13 cellular contexts compared by ENCODE assay signal in genomic region chr10:20970708-20971107, GRCh38.
DNase-seq lines count a peak whose midpoint lies in the region; ATAC-seq and TF ChIP-seq lines count a peak whose summit lies in the region.
"Had no signal": no experiment of that assay in that cellular context is flagged by ENCODE, and none has a peak within 500 bp of the region (broad histone marks: within the 10 kb centered on the region; RNA-seq: fewer than 3 reads in every experiment).

No MANE protein-coding gene starts in this region.

- H3K27ac ChIP-seq in heart left ventricle, result no peak overlapping the region
- H3K27ac ChIP-seq: SK-N-MC, skin epidermis had no signal

- TF ChIP-seq CTCF in heart left ventricle (IDR thresholded peaks at IDR 0.05), result no peak

- peak overlapping the region in 3 of 4 donors; percentile 2 to 96 (median 84) for H3K4me3 Mint-ChIP-seq in IgD-negative memory B cell
- H3K4me3 Mint-ChIP-seq in activated T-helper 17 cell treated with anti-CD3 and anti-CD28 coated beads, Interleukin-2, amount 50 U/mL, for 72 hours, result no peak overlapping the region
- H3K4me3 Mint-ChIP-seq: activated CD8-positive, alpha-beta T cell treated with anti-CD3 and anti-CD28 coated beads, Interleukin-2, amount 10 ng/mL, durations not matched to agents 7 days and 5 days; CD4-positive, alpha-beta memory T cell had no signal

- no peaks in the 10 kb centered on the region for H3K27me3 ChIP-seq in heart left ventricle

- intact Hi-C loops in heart left ventricle (cut with DNase I), result no loop called here

- TF ChIP-seq POLR2A in heart left ventricle (IDR thresholded peaks at IDR 0.05), result no peak

- peak overlapping the region in 2 of 3 donors; percentile 6 to 13 for H3K27ac Mint-ChIP-seq in IgD-negative memory B cell
- no peak overlapping the region for H3K27ac Mint-ChIP-seq in activated T-helper 17 cell treated with anti-CD3 and anti-CD28 coated beads, Interleukin-2, amount 50 U/mL, for 72 hours
- H3K27ac Mint-ChIP-seq: activated CD8-positive, alpha-beta T cell treated with anti-CD3 and anti-CD28 coated beads, Interleukin-2, amount 10 ng/mL, durations not matched to agents 7 days and 5 days; CD4-positive, alpha-beta memory T cell had no signal

- peaks cover 0 to 4% (median 3%) of the 10 kb centered on the region in 3 donors for H3K9me3 Mint-ChIP-seq in IgD-negative memory B cell
- H3K9me3 Mint-ChIP-seq in activated T-helper 17 cell treated with anti-CD3 and anti-CD28 coated beads, Interleukin-2, amount 50 U/mL, for 72 hours, result no peaks in the 10 kb centered on the region

- no peaks in the 10 kb centered on the region for H3K36me3 ChIP-seq in heart left ventricle

- H3K9me3 ChIP-seq in heart left ventricle, result no peaks in the 10 kb centered on the region

- 72 to 75% (median 73%) methylated on average over 4 of the region's 4 CpGs for WGBS in heart left ventricle, 4 donors

- H3K27me3 Mint-ChIP-seq in IgD-negative memory B cell, result peaks cover 10% of the 10 kb centered on the region
- no peaks in the 10 kb centered on the region for H3K27me3 Mint-ChIP-seq in activated T-helper 17 cell treated with anti-CD3 and anti-CD28 coated beads, Interleukin-2, amount 50 U/mL, for 72 hours
- H3K27me3 Mint-ChIP-seq: CD4-positive, alpha-beta memory T cell had no signal

- no peak for DNase-seq in pons (ENCODE audit: low spot score)
- DNase-seq in Kasumi-1 (lab: John Stamatoyannopoulos, UW), result no peak
- DNase-seq in heart left ventricle, result no peak
- DNase-seq: activated CD8-positive, alpha-beta T cell treated with anti-CD3 and anti-CD28 coated beads, Interleukin-2, amount 10 ng/mL, durations not matched to agents 7 days and 5 days; CD4-positive, alpha-beta memory T cell; NCI-H345 had no signal

- no peak overlapping the region for H3K4me3 ChIP-seq in heart left ventricle
- H3K4me3 ChIP-seq: SK-N-MC, skin epidermis had no signal

- peaks cover 7 to 10% (median 8%) of the 10 kb centered on the region in 3 donors for H3K4me1 Mint-ChIP-seq in IgD-negative memory B cell
- H3K4me1 Mint-ChIP-seq in activated T-helper 17 cell treated with anti-CD3 and anti-CD28 coated beads, Interleukin-2, amount 50 U/mL, for 72 hours, result no peaks in the 10 kb centered on the region
- H3K4me1 Mint-ChIP-seq: CD4-positive, alpha-beta memory T cell had no signal

- peaks cover 0 to 8% (median 0%) of the 10 kb centered on the region in 12 donors for H3K4me1 ChIP-seq in heart left ventricle

- ATAC-seq in GM18502 (IDR thresholded peaks at IDR 0.05; ENCODE audit: poor library complexity, unreplicated experiment) (peak; percentile 97), GM19467 (IDR thresholded peaks at IDR 0.05; ENCODE audit: unreplicated experiment) (peak; percentile 96), HG02943 (IDR thresholded peaks at IDR 0.05; ENCODE audit: low read depth, unreplicated experiment) (peak; percentile 96), heart left ventricle (no peak)
- no peak for ATAC-seq in activated T-helper 17 cell treated with anti-CD3 and anti-CD28 coated beads, Interleukin-2, amount 50 U/mL, for 72 hours (replicated peaks)
- ATAC-seq: activated CD8-positive, alpha-beta T cell treated with anti-CD3 and anti-CD28 coated beads, Interleukin-2, amount 10 ng/mL, durations not matched to agents 7 days and 5 days had no signal

- H3K36me3 Mint-ChIP-seq in IgD-negative memory B cell, result peaks cover 4% of the 10 kb centered on the region
- H3K36me3 Mint-ChIP-seq in activated T-helper 17 cell treated with anti-CD3 and anti-CD28 coated beads, Interleukin-2, amount 50 U/mL, for 72 hours (ENCODE audit: low read depth), result no peaks in the 10 kb centered on the region
- H3K36me3 Mint-ChIP-seq: CD4-positive, alpha-beta memory T cell had no signal

Comparison
In these comparisons a context has a peak if more than half of its experiments do, and no peak if none do; other contexts are left out.
1. ATAC-seq: peak in GM18502 (single experiment), GM19467 (single experiment) and HG02943 (single experiment); none in activated T-helper 17 cell treated with anti-CD3 and anti-CD28 coated beads, Interleukin-2, amount 50 U/mL, for 72 hours (single experiment) and heart left ventricle (0 of 4).